ENCODE assay signal across 9 cellular contexts in genomic region chr10:75705426-75705825, GRCh38.
"Had no signal": no experiment of that assay in that cellular context is flagged by ENCODE, and none has a peak within 500 bp of the region (broad histone marks: within the 10 kb centered on the region; RNA-seq: fewer than 3 reads in every experiment).

No MANE protein-coding gene starts in this region.

- ATAC-seq: GM23338, HCT116 had no signal

- H3K4me1 ChIP-seq: HAP-1 had no signal

- H3K27ac ChIP-seq: GM23248 had no signal

- H3K9me3 Mint-ChIP-seq: GM23338, H9, HFFc6 had no signal

- H3K27ac Mint-ChIP-seq: GM23338, H9, HFFc6 had no signal

- H3K4me2 ChIP-seq: GM23338 had no signal

- H3K4me3 ChIP-seq: GM23248, GM23338, HAP-1 had no signal

- DNase-seq: GM23248, GOT3, H7, H9, HCEC 1CT, HFFc6 had no signal

- H3K4me3 Mint-ChIP-seq: GM23338, H9, HFFc6 had no signal

- H2AFZ ChIP-seq: GM23248 had no signal

- H3K9me3 ChIP-seq: HAP-1 had no signal

- H3K9ac ChIP-seq: GM23248 had no signal

- H3K36me3 ChIP-seq: HAP-1 had no signal
